ENCODE assay signal across 8 cellular contexts in the genomic region with DNA sequence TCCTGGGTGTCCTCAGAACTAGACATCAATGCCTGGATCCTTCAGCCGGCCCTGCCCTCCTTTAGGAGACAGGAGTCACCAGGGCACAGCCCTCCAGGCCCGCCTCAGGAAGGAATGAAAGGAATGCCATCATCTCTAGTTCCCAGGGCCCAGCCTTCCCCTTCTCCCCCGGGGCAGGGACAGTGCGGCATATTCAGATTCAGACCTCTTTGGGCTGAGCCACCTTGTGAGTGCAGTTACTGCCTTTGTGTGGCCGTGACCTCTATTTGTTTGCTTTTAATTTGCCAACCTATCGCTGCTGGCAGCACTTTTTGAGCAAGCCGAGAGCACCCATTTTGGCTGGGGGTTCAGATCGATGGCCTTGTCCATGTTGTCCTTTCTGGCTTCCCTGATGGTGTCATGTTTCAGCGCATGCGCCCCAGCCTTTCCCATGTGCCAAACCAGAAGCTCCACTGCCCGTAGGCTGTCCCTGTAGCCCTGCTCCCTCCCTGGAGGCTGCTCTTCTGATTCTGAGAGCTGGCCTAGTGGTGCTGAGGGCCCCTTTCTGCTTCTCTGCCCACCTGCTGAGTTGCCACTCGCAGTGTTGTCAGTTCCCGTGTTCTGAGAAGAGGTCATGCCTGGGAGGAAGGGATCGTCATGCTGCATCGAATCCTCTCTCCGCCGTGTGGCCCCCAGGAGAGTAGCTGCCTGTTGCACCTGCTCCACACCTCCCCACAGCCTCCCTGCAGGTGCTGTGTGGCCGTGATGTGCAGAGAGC. TPM values are rescaled to one million over a fixed set of nuclear protein-coding genes. Genes with fewer than 3 reads are reported as not detected.
DNase-seq lines count a peak whose midpoint lies in the region; ATAC-seq and TF ChIP-seq lines count a peak whose summit lies in the region.

No MANE protein-coding gene starts in this region.

- ATAC-seq in HG02840 (IDR thresholded peaks at IDR 0.05; ENCODE audit: low FRiP score, unreplicated experiment) (no peak), GM21526 (IDR thresholded peaks at IDR 0.05; ENCODE audit: low FRiP score, unreplicated experiment) (no peak), HG03565 (IDR thresholded peaks at IDR 0.05; ENCODE audit: unreplicated experiment) (no peak)

- peak overlapping the region in 1 of 2 donors; percentile 15 for H3K27ac ChIP-seq in testis

- no peak overlapping the region for H3K4me3 ChIP-seq in adipocyte (ENCODE audit: low read length)
- H3K4me3 ChIP-seq in testis: no peak overlapping the region

- no peak for TF ChIP-seq CTCF in testis (IDR thresholded peaks at IDR 0.05)
- TF ChIP-seq CTCF in GM13976 (IDR thresholded peaks at IDR 0.05; ENCODE audit: borderline replicate concordance, control extremely low read depth, extremely low read depth, insufficient read depth, missing control alignments): no peak

- H3K4me1 ChIP-seq in adipocyte (ENCODE audit: control insufficient read depth, insufficient read depth, low read length) (peaks cover 2% of the 10 kb centered on the region), testis (peaks cover 14% of the 10 kb centered on the region)

- no peak overlapping the region for H3K9ac ChIP-seq in adipocyte (ENCODE audit: low read length)

- intact Hi-C loops in testis (cut with DNase I; ENCODE audit: low total_unique reads): no loop called here

- H3K27me3 ChIP-seq in adipocyte (replicated peaks; ENCODE audit: control insufficient read depth, insufficient read depth, low read length) (no peaks in the 10 kb centered on the region), testis (no peaks in the 10 kb centered on the region)

- H3K36me3 ChIP-seq in adipocyte (ENCODE audit: control insufficient read depth, insufficient read depth, low read length, severe bottlenecking): peaks cover 11% of the 10 kb centered on the region
- H3K36me3 ChIP-seq in testis (ENCODE audit: low read depth, missing control alignments): no peaks in the 10 kb centered on the region

- in situ Hi-C loops in GM13976 (cut with MboI; ENCODE audit: low sequenced_read_pairs, unreplicated experiment): no loop called here

- DNase-seq in M059J (ENCODE audit: low read depth): peak; percentile 9
- peak; percentile 61 for DNase-seq in adipocyte (ENCODE audit: low read depth)
- DNase-seq in iPS-NIHi11 (ENCODE audit: low spot score): peak; percentile 92
- DNase-seq in testis: peak; percentile 75
- no peak for DNase-seq in GM13976 (ENCODE audit: low spot score)

- WGBS in testis, 2 donors: 36 to 43% methylated on average over 11 to 18 of the region's 18 CpGs

- H3K9me3 ChIP-seq in adipocyte (ENCODE audit: control insufficient read depth, low read length): no peaks in the 10 kb centered on the region
- no peaks in the 10 kb centered on the region for H3K9me3 ChIP-seq in testis

- no peak for TF ChIP-seq POLR2A in testis (IDR thresholded peaks at IDR 0.05)

RNA-seq across cellular contexts. Expression of a gene that starts 10.9 kb away (rescaled TPM):
- total RNA-seq in M059J (2014; rRNA removed; shearing (Covaris generic)): 0.20 TPM in 1 of 2 replicates, not detected in the other
- 1 to 10 TPM; 5.3 to 6.8 TPM for total RNA-seq in testis
- polyA plus RNA-seq in testis (ENCODE audit: insufficient read depth, low read depth, low replicate concordance): 7.5 TPM

RNA-seq across cellular contexts. Expression of a gene that starts 16.9 kb away (rescaled TPM):
- 5.9 and 6.1 TPM in 2 replicates for total RNA-seq in M059J (2014; rRNA removed; shearing (Covaris generic))
- total RNA-seq in testis: 10 to 100 TPM; 32.2 to 33.6 TPM
- polyA plus RNA-seq in testis (ENCODE audit: insufficient read depth, low read depth, low replicate concordance): 33.5 TPM

RNA-seq across cellular contexts. Expression of a gene that starts 24.9 kb away (rescaled TPM):
- total RNA-seq in M059J (2014; rRNA removed; shearing (Covaris generic)): 7.2 and 11.9 TPM in 2 replicates
- total RNA-seq in testis: 10 to 100 TPM; 13.9 to 16.4 TPM
- 8.9 TPM for polyA plus RNA-seq in testis (ENCODE audit: insufficient read depth, low read depth, low replicate concordance)

RNA-seq across cellular contexts. Expression of a gene that starts 37.0 kb away (rescaled TPM):
- 6.5 and 14.2 TPM in 2 replicates for total RNA-seq in M059J (2014; rRNA removed; shearing (Covaris generic))
- total RNA-seq in testis: 10 to 100 TPM; 11.4 to 17.6 TPM
- 10.5 TPM for polyA plus RNA-seq in testis (ENCODE audit: insufficient read depth, low read depth, low replicate concordance)
